In the genomic region with DNA sequence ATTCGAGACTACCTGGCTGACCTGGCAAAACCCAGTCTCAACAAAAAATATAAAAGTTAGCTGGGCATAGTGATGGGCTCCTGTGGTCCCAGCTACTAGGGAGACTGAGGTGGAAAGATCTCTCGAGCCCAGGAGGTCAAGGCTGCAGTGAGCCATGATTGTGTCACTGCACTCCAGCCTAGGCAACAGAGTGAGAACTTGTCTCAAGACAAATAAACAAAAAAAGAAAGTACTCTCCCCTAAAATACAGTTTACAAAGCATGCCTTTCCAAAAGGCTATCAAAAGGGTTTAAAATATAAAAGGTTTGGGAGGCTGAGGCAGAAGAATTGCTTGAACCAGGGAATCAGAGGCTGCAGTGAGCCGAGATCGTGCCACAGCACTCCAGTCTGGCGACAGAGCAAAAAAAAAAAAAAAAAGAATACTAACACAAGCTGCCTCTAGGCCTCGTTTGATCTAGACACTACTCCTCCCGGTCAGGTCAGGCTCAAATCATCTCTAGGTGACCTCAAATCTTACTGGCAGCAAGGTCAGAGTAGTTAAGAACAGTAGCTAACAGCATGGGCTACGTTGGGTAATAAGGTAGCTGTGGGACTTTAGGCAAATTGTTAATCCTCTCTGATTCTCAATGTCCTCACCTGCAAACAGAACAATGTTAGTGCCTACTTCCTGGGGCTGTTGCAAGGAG, we compare ENCODE assay signal across 20 cellular contexts. TPM values are rescaled to one million over a fixed set of nuclear protein-coding genes. Genes with fewer than 3 reads are reported as not detected.
A peak's percentile ranks its signal among the peaks of the same experiment; 100 is the strongest.
DNase-seq lines count a peak whose midpoint lies in the region; ATAC-seq and TF ChIP-seq lines count a peak whose summit lies in the region.
"Had no signal": no experiment of that assay in that cellular context is flagged by ENCODE, and none has a peak within 500 bp of the region (broad histone marks: within the 10 kb centered on the region; RNA-seq: fewer than 3 reads in every experiment).

No MANE protein-coding gene starts in this region.

- no peaks in the 10 kb centered on the region for H4K20me1 ChIP-seq in HCT116 (ENCODE audit: insufficient read depth)

- H3K27ac ChIP-seq in HCT116 (ENCODE audit: low read depth, low read length), result no peak overlapping the region
- peak overlapping the region; percentile 79 to 89 for H3K27ac ChIP-seq in breast epithelium
- H3K27ac ChIP-seq in mesendoderm (ENCODE audit: low read depth, low read length), result no peak overlapping the region
- H3K27ac ChIP-seq in upper lobe of left lung, result peak overlapping the region; percentile 24 to 88 (median 86)
- H3K27ac ChIP-seq: PC-9, SJSA1 had no signal

- H2BK15ac ChIP-seq in mesendoderm (replicated peaks; ENCODE audit: low read depth), result no peak overlapping the region

- no peak overlapping the region for H2AK5ac ChIP-seq in mesendoderm (ENCODE audit: low read length)

- peaks cover 18 to 34% of the 10 kb centered on the region in 2 experiments for H3K4me1 ChIP-seq in HCT116 (ENCODE audit: control insufficient read depth in 1 of 2, insufficient read depth in 2 of 2, low read length in 2 of 2)
- H3K4me1 ChIP-seq in breast epithelium, result peaks cover 0 to 7% of the 10 kb centered on the region in 2 donors
- H3K4me1 ChIP-seq in mesendoderm (ENCODE audit: control insufficient read depth, low read depth, low read length), result peaks cover 17% of the 10 kb centered on the region
- H3K4me1 ChIP-seq in upper lobe of left lung, result peaks cover 52 to 68% (median 62%) of the 10 kb centered on the region in 4 donors

- WGBS in mesendoderm (ENCODE audit: extremely low coverage, insufficient coverage, low lambda C conversion rate), result no CpG with 5 or more reads among the region's 8 CpGs
- 80 to 81% methylated on average over 8 of the region's 8 CpGs for WGBS in upper lobe of left lung, 2 donors

- no peak overlapping the region for H4K8ac ChIP-seq in mesendoderm (ENCODE audit: low read depth, low read length)

- H4K5ac ChIP-seq in mesendoderm (ENCODE audit: low read length), result no peak overlapping the region

- H3K4me3 ChIP-seq in HCT116 (replicated peaks in 1 of 2; ENCODE audit: low read depth in 1 of 2, low read length in 2 of 2), result no peak overlapping the region
- H3K4me3 ChIP-seq in breast epithelium, result no peak overlapping the region
- no peak overlapping the region for H3K4me3 ChIP-seq in mesendoderm (ENCODE audit: low read length)
- no peak overlapping the region for H3K4me3 ChIP-seq in upper lobe of left lung
- H3K4me3 ChIP-seq: PC-9, SJSA1, tibial artery had no signal

- H3K36me3 ChIP-seq in HCT116 (ENCODE audit: control insufficient read depth in 1 of 2, insufficient read depth in 2 of 2, low read length in 2 of 2) (no peaks in the 10 kb centered on the region), breast epithelium (no peaks in the 10 kb centered on the region), mesendoderm (ENCODE audit: control insufficient read depth, insufficient read depth, low read length) (no peaks in the 10 kb centered on the region), upper lobe of left lung (peaks cover 0 to 13% (median 2%) of the 10 kb centered on the region in 4 donors)

- no peak overlapping the region for H3K4ac ChIP-seq in mesendoderm (ENCODE audit: low read depth, low read length)

- peak overlapping the region; percentile 0 for H2AFZ ChIP-seq in HCT116 (ENCODE audit: low read depth, low read length, poor library complexity, severe bottlenecking)
- H2AFZ ChIP-seq: PC-9 had no signal

- ATAC-seq in HCT116 (no peak), upper lobe of left lung (ENCODE audit: low FRiP score in 2 of 2) (no peak), GM18498 (IDR thresholded peaks at IDR 0.05; ENCODE audit: unreplicated experiment) (no peak)
- ATAC-seq: natural killer cell treated with Interleukin-12 subunit alpha and Interleukin-12 subunit beta and Interleukin-15 and Interleukin-18, amount 100 ng/mL, for 72 hours; stimulated activated effector memory CD8-positive, alpha-beta T cell treated with anti-CD3 and anti-CD28 coated beads, Interleukin-12 subunit alpha, Interleukin-12 subunit beta, amount 100 ng/mL, for 72 hours had no signal

- TF ChIP-seq EP300 in upper lobe of left lung (IDR thresholded peaks at IDR 0.05), result no peak

- H3K27me3 ChIP-seq in HCT116 (ENCODE audit: insufficient read depth, low read length), result no peaks in the 10 kb centered on the region
- no peaks in the 10 kb centered on the region for H3K27me3 ChIP-seq in breast epithelium
- no peaks in the 10 kb centered on the region for H3K27me3 ChIP-seq in mesendoderm (ENCODE audit: insufficient read depth, low read length, poor library complexity)
- no peaks in the 10 kb centered on the region for H3K27me3 ChIP-seq in upper lobe of left lung
- H3K27me3 ChIP-seq: SJSA1, tibial artery had no signal

- no peak for TF ChIP-seq POLR2A in HCT116 (IDR thresholded peaks at IDR 0.05; ENCODE audit: borderline replicate concordance, extremely low read depth, insufficient read depth, insufficient read length)
- TF ChIP-seq POLR2A in breast epithelium (IDR thresholded peaks at IDR 0.05), result no peak
- no peak for TF ChIP-seq POLR2A in upper lobe of left lung (IDR thresholded peaks at IDR 0.05)

- no TSS peak for BruUV-seq in HCT116 (replicated peaks; lab: Mats Ljungman, UMichigan)

- peak overlapping the region; percentile 70 for H3K56ac ChIP-seq in mesendoderm (ENCODE audit: low read length)

- no peak overlapping the region for H2BK120ac ChIP-seq in mesendoderm (ENCODE audit: low read depth, low read length)

- H3K9ac ChIP-seq in HCT116 (ENCODE audit: low read length), result no peak overlapping the region
- no peak overlapping the region for H3K9ac ChIP-seq in mesendoderm (ENCODE audit: low read length)

- no peak overlapping the region for H2BK5ac ChIP-seq in mesendoderm (ENCODE audit: low read length)

- H3K9me2 ChIP-seq in HCT116 (ENCODE audit: insufficient read depth), result no peaks in the 10 kb centered on the region

- H3K79me2 ChIP-seq in HCT116 (ENCODE audit: insufficient read depth, low read length), result no peaks in the 10 kb centered on the region
- H3K79me2 ChIP-seq in mesendoderm (ENCODE audit: control insufficient read depth, insufficient read depth, low read length), result no peaks in the 10 kb centered on the region

- H3K9me3 ChIP-seq in HCT116 (ENCODE audit: control insufficient read depth in 1 of 2, insufficient read depth in 1 of 2, low read depth in 1 of 2, low read length in 2 of 2) (no peaks in the 10 kb centered on the region), breast epithelium (no peaks in the 10 kb centered on the region), upper lobe of left lung (no peaks in the 10 kb centered on the region)
- H3K9me3 ChIP-seq: SJSA1, tibial artery had no signal

- no peak overlapping the region for H3K23ac ChIP-seq in mesendoderm (ENCODE audit: low read length)

- intact Hi-C loops in HCT116 (cut with micrococcal nuclease), result no loop called here
- intact Hi-C loops in breast epithelium (cut with DNase I; ENCODE audit: low total_unique reads), result no loop called here

- RAD21 ChIA-PET in HCT116 (lab: Charles Lee; ENCODE audit: low non-redundant PET in 1 of 2, low total read pairs in 2 of 2, uncharacterized antibody in 2 of 2, unreplicated experiment in 2 of 2), result no interaction called here

- H3K79me1 ChIP-seq in mesendoderm (ENCODE audit: low read length), result no peaks in the 10 kb centered on the region

- POLR2A ChIA-PET in HCT116 (lab: Charles Lee), result interaction anchor here (2.0 kb wide), 1 partner anchor 9 kb away, joined by 14 read pairs; the partner anchor contains the start of gene NAIF1

- H3K18ac ChIP-seq in mesendoderm (ENCODE audit: low read length), result no peak overlapping the region

- no peak for DNase-seq in HCT116 (ENCODE audit: low read depth, low spot score)
- DNase-seq in breast epithelium (ENCODE audit: low spot score in 2 of 2), result no peak
- peak; percentile 57 for DNase-seq in mesendoderm
- no peak for DNase-seq in upper lobe of left lung
- DNase-seq in GM03348 (ENCODE audit: low spot score), result no peak
- no peak for DNase-seq in stimulated activated CD4-positive, alpha-beta T cell treated with anti-CD3 and anti-CD28 coated beads, Interleukin-1b, Interleukin-23, amount 100 ng/mL, for 48 hours
- DNase-seq: activated CD4-positive, CD25-positive, alpha-beta regulatory T cell; activated CD8-positive, alpha-beta memory T cell treated with anti-CD3 and anti-CD28 coated beads for 24 hours; effector memory CD4-positive, alpha-beta T cell; EL; NCI-H1417 treated with DMSO at 0.1 percent for 48 hours; NCI-H2171; PC-9; stimulated activated CD4-positive, alpha-beta T cell treated with anti-CD3 and anti-CD28 coated beads, Interleukin-12 subunit alpha, Interleukin-12 subunit beta, amount 100 ng/mL, for 4 hours; T-helper 2 cell; tibial artery had no signal

- no peak overlapping the region for H3K4me2 ChIP-seq in HCT116 (ENCODE audit: low read length)
- H3K4me2 ChIP-seq in mesendoderm (ENCODE audit: low read length), result no peak overlapping the region
- H3K4me2 ChIP-seq: PC-9 had no signal

- no peak for TF ChIP-seq CTCF in HCT116 (IDR thresholded peaks at IDR 0.05 in 2 of 3, conservative IDR thresholded peaks at IDR 0.05 in 1 of 3; ENCODE audit: borderline replicate concordance in 1 of 3, insufficient read depth in 1 of 3, low read depth in 2 of 3, low read length in 2 of 3)
- no peak for TF ChIP-seq CTCF in breast epithelium (IDR thresholded peaks at IDR 0.05)
- TF ChIP-seq CTCF in upper lobe of left lung (IDR thresholded peaks at IDR 0.05), result no peak

- TF ChIP-seq RAD21 in HCT116 (IDR thresholded peaks at IDR 0.05; ENCODE audit: low read depth), result no peak

- CTCF ChIA-PET in HCT116 (lab: Charles Lee), result interaction anchor here (1.7 kb wide), 1 partner anchor 9 kb away, joined by 4 read pairs; the partner anchor contains the start of gene NAIF1

TF ChIP-seq in HCT116, 20 proteins besides CTCF, POLR2A, EP300 and RAD21 (continues in another document):
- TF ChIP-seq CEBPB (IDR thresholded peaks at IDR 0.05; ENCODE audit: low read depth), result no peak
- no peak for TF ChIP-seq ATF3 (IDR thresholded peaks at IDR 0.05)
- TF ChIP-seq ZFX (IDR thresholded peaks at IDR 0.05), result no peak
- TF ChIP-seq SP1 (IDR thresholded peaks at IDR 0.05; ENCODE audit: low read depth), result no peak
- no peak for TF ChIP-seq CBX3 (IDR thresholded peaks at IDR 0.05; ENCODE audit: low read depth)
- no peak for TF ChIP-seq SIN3A (IDR thresholded peaks at IDR 0.05; ENCODE audit: low read depth)

RNA-seq across cellular contexts. Expression of gene NAIF1, which starts 9.3 kb away (rescaled TPM):
- total RNA-seq in HCT116 (2021; ENCODE audit: unreplicated experiment), result 11.0 TPM
- 13.3 and 16.7 TPM in 2 replicates for polyA plus RNA-seq in HCT116 (2012)
- 10 to 100 TPM in 2 of 3 donors, 1 to 10 TPM in 1; 8.8 to 13.1 (median 11.9) TPM for total RNA-seq in breast epithelium
- 5.7 TPM for polyA plus RNA-seq in mesendoderm (2013, experiment 1 of 2)
- polyA plus RNA-seq in mesendoderm (2013, experiment 2 of 2), result 4.9 TPM
- 10 to 100 TPM in 5 of 6 donors, 1 to 10 TPM in 1; 8.0 to 37.7 (median 13.0) TPM for total RNA-seq in upper lobe of left lung

RNA-seq across cellular contexts. Expression of gene SLC25A25, which starts 10.2 kb away (rescaled TPM):
- 15.3 TPM for total RNA-seq in HCT116 (2021; ENCODE audit: unreplicated experiment)
- polyA plus RNA-seq in HCT116 (2012), result 18.8 and 20.5 TPM in 2 replicates
- 10 to 100 TPM; 27.2 to 43.9 (median 33.1) TPM for total RNA-seq in breast epithelium
- polyA plus RNA-seq in mesendoderm (2013, experiment 1 of 2), result 11.9 TPM
- 12.3 TPM for polyA plus RNA-seq in mesendoderm (2013, experiment 2 of 2)
- total RNA-seq in upper lobe of left lung, result 10 to 100 TPM; 23.6 to 40.2 (median 33.7) TPM

Comparison
In these comparisons a context has a peak if more than half of its experiments do, and no peak if none do; other contexts are left out.
1. H3K27ac ChIP-seq: peak in breast epithelium (2 of 2) and upper lobe of left lung (4 of 4); none in HCT116 (single experiment) and mesendoderm (single experiment).